ENCODE assay signal across 8 cellular contexts in genomic region chr13:36819064-36819810, GRCh38. TPM values are rescaled to one million over a fixed set of nuclear protein-coding genes. Genes with fewer than 3 reads are reported as not detected.
DNase-seq lines count a peak whose midpoint lies in the region; ATAC-seq and TF ChIP-seq lines count a peak whose summit lies in the region.

Gene RFXAP (plus strand): TSS chr13:36819222. CDS start chr13:36819358, 136 bp downstream.

- H3K4me3 ChIP-seq in RWPE2 (ENCODE audit: severe bottlenecking) (peak within 1 kb of the TSS; percentile 85), fibroblast of the aortic adventitia (ENCODE audit: low read depth, low read length) (peak within 1 kb of the TSS; percentile 79), neural cell (ENCODE audit: low read length) (peak within 1 kb of the TSS; percentile 85)

- H4K20me1 ChIP-seq in neural cell (ENCODE audit: insufficient read depth) = no peaks in the 10 kb centered on the region

- no peaks in the 10 kb centered on the region for H3F3A ChIP-seq in neural cell (ENCODE audit: insufficient read depth, low read length, poor library complexity, severe bottlenecking)

- H3K36me3 ChIP-seq in KOPT-K1 (ENCODE audit: insufficient read depth, low read length) (peaks cover 24% of the 10 kb centered on the region), RWPE2 (ENCODE audit: low read depth) (peaks cover 9% of the 10 kb centered on the region; the same call in 1 of the 2 replicates), neural cell (ENCODE audit: insufficient read depth, low read length) (peaks cover 7% of the 10 kb centered on the region)

- peak; percentile 86 for DNase-seq in EH (ENCODE audit: low read depth)
- peak; percentile 77 for DNase-seq in RWPE2 (ENCODE audit: low spot score)
- DNase-seq in activated T-helper 2 cell treated with anti-CD3 and anti-CD28 coated beads, Interferon-gamma antibody, Interleukin-2, Interleukin-4, amounts not matched to agents 10 μg/mL and 5 μg/mL and 100 μg/mL, durations not matched to agents 14 hours and 24 hours and 36 hours (ENCODE audit: low spot score) = peak; percentile 88
- peak; percentile 84 for DNase-seq in fibroblast of the aortic adventitia (ENCODE audit: low read depth)
- DNase-seq in stimulated activated naive CD8-positive, alpha-beta T cell treated with anti-CD3 and anti-CD28 coated beads, Interleukin-15, amount 100 ng/mL, for 72 hours = peak; percentile 88 to 90

- H3K4me2 ChIP-seq in neural cell (ENCODE audit: low read length) = peak within 1 kb of the TSS; percentile 95

- TF ChIP-seq CTCF in RWPE2 (IDR thresholded peaks at IDR 0.05; ENCODE audit: poor library complexity, severe bottlenecking) = no peak
- TF ChIP-seq CTCF in fibroblast of the aortic adventitia (IDR thresholded peaks at IDR 0.05; ENCODE audit: insufficient read depth, low read length) = no peak
- TF ChIP-seq CTCF in neural cell (IDR thresholded peaks at IDR 0.05; ENCODE audit: poor library complexity, severe bottlenecking) = peak; percentile 54

- H3K27ac Mint-ChIP-seq in activated T-helper 2 cell treated with anti-CD3 and anti-CD28 coated beads, Interferon-gamma antibody, Interleukin-2, Interleukin-4, amounts not matched to agents 10 μg/mL and 5 μg/mL and 100 μg/mL, durations not matched to agents 14 hours and 24 hours and 36 hours = peak within 1 kb of the TSS; percentile 89
- H3K27ac Mint-ChIP-seq in stimulated activated naive CD8-positive, alpha-beta T cell treated with anti-CD3 and anti-CD28 coated beads, Interleukin-15, amount 100 ng/mL, for 72 hours = peak within 1 kb of the TSS; percentile 98 to 99

- no peaks in the 10 kb centered on the region for H3K9me3 Mint-ChIP-seq in activated T-helper 2 cell treated with anti-CD3 and anti-CD28 coated beads, Interferon-gamma antibody, Interleukin-2, Interleukin-4, amounts not matched to agents 10 μg/mL and 5 μg/mL and 100 μg/mL, durations not matched to agents 14 hours and 24 hours and 36 hours
- peaks cover 0 to 5% of the 10 kb centered on the region in 2 donors for H3K9me3 Mint-ChIP-seq in stimulated activated naive CD8-positive, alpha-beta T cell treated with anti-CD3 and anti-CD28 coated beads, Interleukin-15, amount 100 ng/mL, for 72 hours

- H3K4me1 ChIP-seq in RWPE2 (ENCODE audit: insufficient read depth, poor library complexity, severe bottlenecking) = peaks cover 5% of the 10 kb centered on the region

- peak within 1 kb of the TSS; percentile 90 for H3K4me3 Mint-ChIP-seq in activated T-helper 2 cell treated with anti-CD3 and anti-CD28 coated beads, Interferon-gamma antibody, Interleukin-2, Interleukin-4, amounts not matched to agents 10 μg/mL and 5 μg/mL and 100 μg/mL, durations not matched to agents 14 hours and 24 hours and 36 hours (ENCODE audit: low read depth)
- H3K4me3 Mint-ChIP-seq in stimulated activated naive CD8-positive, alpha-beta T cell treated with anti-CD3 and anti-CD28 coated beads, Interleukin-15, amount 100 ng/mL, for 72 hours = peak within 1 kb of the TSS; percentile 94 to 96

- H3K27me3 ChIP-seq in RWPE2 (ENCODE audit: insufficient read depth, poor library complexity, severe bottlenecking) = no peaks in the 10 kb centered on the region
- no peaks in the 10 kb centered on the region for H3K27me3 ChIP-seq in neural cell (ENCODE audit: insufficient read depth, low read depth, low read length)

- ATAC-seq in GM21786 (IDR thresholded peaks at IDR 0.05; ENCODE audit: unreplicated experiment) (peak; percentile 77), RWPE2 (ENCODE audit: low read depth) (peak; percentile 86)
- peak; percentile 92 for ATAC-seq in stimulated activated naive CD8-positive, alpha-beta T cell treated with anti-CD3 and anti-CD28 coated beads, Interleukin-15, amount 100 ng/mL, for 72 hours

- H3K36me3 Mint-ChIP-seq in activated T-helper 2 cell treated with anti-CD3 and anti-CD28 coated beads, Interferon-gamma antibody, Interleukin-2, Interleukin-4, amounts not matched to agents 10 μg/mL and 5 μg/mL and 100 μg/mL, durations not matched to agents 14 hours and 24 hours and 36 hours (ENCODE audit: low read depth) = peaks cover 19% of the 10 kb centered on the region

- intact Hi-C loops in activated T-helper 2 cell treated with anti-CD3 and anti-CD28 coated beads, Interferon-gamma antibody, Interleukin-2, Interleukin-4, amounts not matched to agents 10 μg/mL and 5 μg/mL and 100 μg/mL, durations not matched to agents 14 hours and 24 hours and 36 hours (cut with micrococcal nuclease) = loop anchor here (1.0 to 2.0 kb wide), 5 partner anchors 181 to 1530 kb away; partner anchors contain the start of genes EXOSC8, SPART, SUPT20H and UFM1

- H3K9ac ChIP-seq in neural cell (ENCODE audit: low read length) = peak within 1 kb of the TSS; percentile 86

- H2AFZ ChIP-seq in neural cell (ENCODE audit: low read depth, low read length) = peak within 1 kb of the TSS; percentile 59

- TF ChIP-seq RAD21 in neural cell (conservative IDR thresholded peaks at IDR 0.05) = no peak

- peak; percentile 23 for TF ChIP-seq EP300 in neural cell (conservative IDR thresholded peaks at IDR 0.05; ENCODE audit: poor library complexity, severe bottlenecking)

- peaks cover 38% of the 10 kb centered on the region for H3K79me2 ChIP-seq in neural cell (replicated peaks; ENCODE audit: insufficient read depth, low read length)

- H3K27me3 Mint-ChIP-seq in activated T-helper 2 cell treated with anti-CD3 and anti-CD28 coated beads, Interferon-gamma antibody, Interleukin-2, Interleukin-4, amounts not matched to agents 10 μg/mL and 5 μg/mL and 100 μg/mL, durations not matched to agents 14 hours and 24 hours and 36 hours (ENCODE audit: low read depth) = peaks cover 16% of the 10 kb centered on the region
- H3K27me3 Mint-ChIP-seq in stimulated activated naive CD8-positive, alpha-beta T cell treated with anti-CD3 and anti-CD28 coated beads, Interleukin-15, amount 100 ng/mL, for 72 hours = peaks cover 2% of the 10 kb centered on the region

- no peaks in the 10 kb centered on the region for H3K9me2 ChIP-seq in neural cell (ENCODE audit: insufficient read depth, low read length)

- H3K27ac ChIP-seq in KOPT-K1 (ENCODE audit: low read depth, low read length, poor library complexity, severe bottlenecking) (peak within 1 kb of the TSS; percentile 85), RWPE2 (ENCODE audit: poor library complexity, severe bottlenecking) (no peak within 1 kb of the TSS), neural cell (ENCODE audit: low read length) (peak within 1 kb of the TSS; percentile 79)

- H3K9me3 ChIP-seq in KOPT-K1 (ENCODE audit: insufficient read depth, low read length, poor library complexity, severe bottlenecking) (no peaks in the 10 kb centered on the region), RWPE2 (ENCODE audit: severe bottlenecking) (no peaks in the 10 kb centered on the region), neural cell (ENCODE audit: low read length) (no peaks in the 10 kb centered on the region)

- H3K4me1 Mint-ChIP-seq in activated T-helper 2 cell treated with anti-CD3 and anti-CD28 coated beads, Interferon-gamma antibody, Interleukin-2, Interleukin-4, amounts not matched to agents 10 μg/mL and 5 μg/mL and 100 μg/mL, durations not matched to agents 14 hours and 24 hours and 36 hours (ENCODE audit: low read depth) = peaks cover 45% of the 10 kb centered on the region
- H3K4me1 Mint-ChIP-seq in stimulated activated naive CD8-positive, alpha-beta T cell treated with anti-CD3 and anti-CD28 coated beads, Interleukin-15, amount 100 ng/mL, for 72 hours = peaks cover 52% of the 10 kb centered on the region

TF ChIP-seq in neural cell, 6 proteins besides CTCF, POLR2A, EP300 and RAD21:
- TF ChIP-seq MXI1 (conservative IDR thresholded peaks at IDR 0.05; ENCODE audit: poor library complexity, severe bottlenecking) = peak; percentile 74
- peak; percentile 86 for TF ChIP-seq POLR2AphosphoS5 (IDR thresholded peaks at IDR 0.05)
- TF ChIP-seq SMC3 (conservative IDR thresholded peaks at IDR 0.05; ENCODE audit: poor library complexity) = peak; percentile 51
- no peak for TF ChIP-seq REST (IDR thresholded peaks at IDR 0.05; ENCODE audit: borderline replicate concordance)

RNA-seq across cellular contexts. Expression of gene RFXAP, which starts in this region (rescaled TPM):
- 10.6 and 13.5 TPM in 2 replicates for total RNA-seq in activated T-helper 2 cell treated with anti-CD3 and anti-CD28 coated beads, Interferon-gamma antibody, Interleukin-2, Interleukin-4, amounts not matched to agents 10 μg/mL and 5 μg/mL and 100 μg/mL, durations not matched to agents 14 hours and 24 hours and 36 hours
- total RNA-seq in fibroblast of the aortic adventitia (ENCODE audit: low replicate concordance) = 3.7 and 3.8 TPM in 2 replicates
- 11.2 and 14.2 TPM in 2 replicates for polyA plus RNA-seq in neural cell
- polyA minus RNA-seq in neural cell = 10.5 and 13.2 TPM in 2 replicates
